ENCODE assay signal across 5 cellular contexts in genomic region chr10:103602852-103603155, GRCh38.
"Had no signal": no experiment of that assay in that cellular context is flagged by ENCODE, and none has a peak within 500 bp of the region (broad histone marks: within the 10 kb centered on the region; RNA-seq: fewer than 3 reads in every experiment).

No MANE protein-coding gene starts in this region.

- H3K27ac Mint-ChIP-seq: GM23338, H9, IgD-negative memory B cell had no signal

- H3K4me1 Mint-ChIP-seq: IgD-negative memory B cell had no signal

- H3K4me3 Mint-ChIP-seq: GM23338, H9, IgD-negative memory B cell had no signal

- H3K27me3 Mint-ChIP-seq: IgD-negative memory B cell had no signal

- ATAC-seq: GM23338 had no signal

- H3K36me3 Mint-ChIP-seq: IgD-negative memory B cell had no signal

- DNase-seq: H9, HCEC 1CT, KBM-7 had no signal

- H3K9me3 Mint-ChIP-seq: IgD-negative memory B cell had no signal
